In genomic region chr7:99132922-99133321, GRCh38 we compare ENCODE assay signal across 15 cellular contexts. TPM values are rescaled to one million over a fixed set of nuclear protein-coding genes. Genes with fewer than 3 reads are reported as not detected.
A peak's percentile ranks its signal among the peaks of the same experiment; 100 is the strongest.
DNase-seq lines count a peak whose midpoint lies in the region; ATAC-seq and TF ChIP-seq lines count a peak whose summit lies in the region.
"Had no signal": no experiment of that assay in that cellular context is flagged by ENCODE, and none has a peak within 500 bp of the region (broad histone marks: within the 10 kb centered on the region; RNA-seq: fewer than 3 reads in every experiment).

No MANE protein-coding gene starts in this region.

- H3K36me3 Mint-ChIP-seq in MCF 10A (ENCODE audit: insufficient read depth, unreplicated experiment): no peaks in the 10 kb centered on the region
- H3K36me3 Mint-ChIP-seq in endodermal cell (ENCODE audit: low read depth): peaks cover 3% of the 10 kb centered on the region
- no peaks in the 10 kb centered on the region for H3K36me3 Mint-ChIP-seq in activated naive CD4-positive, alpha-beta T cell treated with anti-CD3 and anti-CD28 coated beads, Interleukin-2, amount 50 U/mL, for 72 hours

- peak; percentile 47 for DNase-seq in MCF 10A (ENCODE audit: unreplicated experiment)
- DNase-seq in breast epithelium (ENCODE audit: low spot score in 2 of 2): no peak
- DNase-seq in choroid plexus epithelial cell (ENCODE audit: low read depth): peak; percentile 71
- DNase-seq in left lobe of liver (ENCODE audit: low spot score): no peak
- DNase-seq in endodermal cell: no peak
- DNase-seq in activated naive CD4-positive, alpha-beta T cell treated with anti-CD3 and anti-CD28 coated beads, Interleukin-2, amount 50 U/mL, for 72 hours (ENCODE audit: low spot score in 2 of 2): no peak
- DNase-seq in body of pancreas: no peak
- no peak for DNase-seq in NCI-H2107 treated with DMSO at 0.1 percent for 48 hours (lab: John Stamatoyannopoulos, UW; ENCODE audit: unreplicated experiment)
- DNase-seq: nephron progenitor cell, spleen, transverse colon had no signal

- H3K4me3 Mint-ChIP-seq in MCF 10A (ENCODE audit: unreplicated experiment) (peak overlapping the region; percentile 10), endodermal cell (no peak overlapping the region)
- H3K4me3 Mint-ChIP-seq: activated T-helper 1 cell treated with anti-CD3 and anti-CD28 coated beads, Interleukin-12 subunit alpha, Interleukin-12 subunit beta, Interleukin-2, Interleukin-4 antibody, amounts not matched to agents 30 ng/mL and 10 ng/mL and 1 ng/mL, durations not matched to agents 14 hours and 24 hours and 36 hours; CD14-positive monocyte; nephron progenitor cell had no signal

- ATAC-seq in left lobe of liver: peak; percentile 17
- no peak for ATAC-seq in activated naive CD4-positive, alpha-beta T cell treated with anti-CD3 and anti-CD28 coated beads, Interleukin-2, amount 50 U/mL, for 72 hours
- ATAC-seq in body of pancreas: no peak

- H3K27me3 Mint-ChIP-seq in MCF 10A (ENCODE audit: insufficient read depth, unreplicated experiment) (no peaks in the 10 kb centered on the region), endodermal cell (ENCODE audit: insufficient read depth) (no peaks in the 10 kb centered on the region)

- H3K36me3 ChIP-seq in breast epithelium: no peaks in the 10 kb centered on the region
- H3K36me3 ChIP-seq in endodermal cell (ENCODE audit: control insufficient read depth, insufficient read depth, low read length): no peaks in the 10 kb centered on the region
- H3K36me3 ChIP-seq in body of pancreas (replicated peaks in 1 of 2; ENCODE audit: insufficient read depth in 1 of 2, low read depth in 2 of 2): no peaks in the 10 kb centered on the region
- H3K36me3 ChIP-seq: prostate gland, spleen, transverse colon had no signal

- H3K27ac Mint-ChIP-seq in MCF 10A (ENCODE audit: low read depth, unreplicated experiment): peak overlapping the region; percentile 73
- no peak overlapping the region for H3K27ac Mint-ChIP-seq in endodermal cell
- H3K27ac Mint-ChIP-seq in activated naive CD4-positive, alpha-beta T cell treated with anti-CD3 and anti-CD28 coated beads, Interleukin-2, amount 50 U/mL, for 72 hours: no peak overlapping the region
- H3K27ac Mint-ChIP-seq: activated T-helper 1 cell treated with anti-CD3 and anti-CD28 coated beads, Interleukin-12 subunit alpha, Interleukin-12 subunit beta, Interleukin-2, Interleukin-4 antibody, amounts not matched to agents 30 ng/mL and 10 ng/mL and 1 ng/mL, durations not matched to agents 14 hours and 24 hours and 36 hours; nephron progenitor cell had no signal

- H3K27me3 ChIP-seq in breast epithelium (no peaks in the 10 kb centered on the region), endodermal cell (ENCODE audit: control insufficient read depth, insufficient read depth, low read length, poor library complexity, severe bottlenecking) (no peaks in the 10 kb centered on the region), body of pancreas (no peaks in the 10 kb centered on the region)
- H3K27me3 ChIP-seq: spleen, transverse colon had no signal

- H3K4me1 Mint-ChIP-seq in MCF 10A (ENCODE audit: insufficient read depth, unreplicated experiment) (peaks cover 59% of the 10 kb centered on the region), endodermal cell (peaks cover 30% of the 10 kb centered on the region)

- H3K4me1 ChIP-seq in breast epithelium: peaks cover 0 to 6% of the 10 kb centered on the region in 2 donors
- H3K4me1 ChIP-seq in endodermal cell (ENCODE audit: control insufficient read depth, insufficient read depth, low read length): peaks cover 12% of the 10 kb centered on the region
- peaks cover 79% of the 10 kb centered on the region for H3K4me1 ChIP-seq in body of pancreas

- intact Hi-C loops in MCF 10A (cut with micrococcal nuclease): no loop called here
- intact Hi-C loops in breast epithelium (cut with DNase I; ENCODE audit: low total_unique reads): no loop called here
- intact Hi-C loops in body of pancreas (cut with DNase I): loop anchor here (10.0 kb wide), 3 partner anchors 48 to 182 kb away; no protein-coding TSS in a partner anchor

- 92 to 93% methylated on average over 3 to 6 of the region's 6 CpGs for WGBS in endodermal cell (ENCODE audit: insufficient coverage in 1 of 2, insufficient read length in 1 of 2), 2 experiments
- 77 to 89% methylated on average over 6 of the region's 6 CpGs for WGBS in body of pancreas, 2 donors

- POLR2A ChIA-PET in MCF 10A (lab: Yijun Ruan, JAX): interaction anchor here (0.8 to 1.3 kb wide), 3 partner anchors 12 to 54 kb away, joined by 3 to 6 read pairs (median 4); partner anchors contain the start of gene SMURF1

- no peak for TF ChIP-seq POLR2A in breast epithelium (IDR thresholded peaks at IDR 0.05)
- no peak for TF ChIP-seq POLR2A in body of pancreas (IDR thresholded peaks at IDR 0.05)

- CTCF ChIA-PET in MCF 10A (lab: Yijun Ruan, JAX): no interaction called here

- no peaks in the 10 kb centered on the region for H3K9me3 Mint-ChIP-seq in MCF 10A (ENCODE audit: unreplicated experiment)
- H3K9me3 Mint-ChIP-seq in endodermal cell: no peaks in the 10 kb centered on the region
- H3K9me3 Mint-ChIP-seq in activated naive CD4-positive, alpha-beta T cell treated with anti-CD3 and anti-CD28 coated beads, Interleukin-2, amount 50 U/mL, for 72 hours: peaks cover 0 to 6% of the 10 kb centered on the region in 2 donors
- H3K9me3 Mint-ChIP-seq: activated T-helper 1 cell treated with anti-CD3 and anti-CD28 coated beads, Interleukin-12 subunit alpha, Interleukin-12 subunit beta, Interleukin-2, Interleukin-4 antibody, amounts not matched to agents 30 ng/mL and 10 ng/mL and 1 ng/mL, durations not matched to agents 14 hours and 24 hours and 36 hours; CD14-positive monocyte had no signal

- no TSS peak for BruUV-seq in MCF 10A (replicated peaks; lab: Mats Ljungman, UMichigan)

- H3K9ac ChIP-seq in endodermal cell (ENCODE audit: extremely low read depth, low read length, poor library complexity, severe bottlenecking): no peak overlapping the region

- no peak overlapping the region for H3K27ac ChIP-seq in breast epithelium
- H3K27ac ChIP-seq in endodermal cell (ENCODE audit: low read depth, low read length): no peak overlapping the region
- no peak overlapping the region for H3K27ac ChIP-seq in body of pancreas
- H3K27ac ChIP-seq: HL-60, spleen, transverse colon had no signal

- TF ChIP-seq CTCF in MCF 10A (IDR thresholded peaks at IDR 0.05; ENCODE audit: unreplicated experiment): no peak
- TF ChIP-seq CTCF in breast epithelium (IDR thresholded peaks at IDR 0.05): no peak
- TF ChIP-seq CTCF in choroid plexus epithelial cell (conservative IDR thresholded peaks at IDR 0.05; ENCODE audit: low read depth, low read length): no peak
- no peak for TF ChIP-seq CTCF in endodermal cell (conservative IDR thresholded peaks at IDR 0.05)
- TF ChIP-seq CTCF in body of pancreas (IDR thresholded peaks at IDR 0.05): no peak

- H3K4me3 ChIP-seq in breast epithelium (no peak overlapping the region), choroid plexus epithelial cell (ENCODE audit: low read depth, low read length) (no peak overlapping the region), endodermal cell (ENCODE audit: low read length) (no peak overlapping the region), body of pancreas (no peak overlapping the region)
- H3K4me3 ChIP-seq: prostate gland, spleen, transverse colon had no signal

- H3K9me3 ChIP-seq in breast epithelium (no peaks in the 10 kb centered on the region), endodermal cell (ENCODE audit: control insufficient read depth, low read length) (no peaks in the 10 kb centered on the region), body of pancreas (no peaks in the 10 kb centered on the region)
- H3K9me3 ChIP-seq: prostate gland, spleen, transverse colon had no signal

RNA-seq across cellular contexts. Expression of gene SMURF1, which starts 11.0 kb away (rescaled TPM):
- total RNA-seq in MCF 10A (2022) (19.9 and 20.3 TPM in 2 replicates), breast epithelium (10 to 100 TPM; 20.2 to 28.7 (median 25.9) TPM), left lobe of liver (13.5 TPM), endodermal cell (10 to 100 TPM; 31.6 to 38.1 TPM), body of pancreas (10 to 100 TPM; 16.9 to 31.3 TPM)
- 17.8 TPM for polyA plus RNA-seq in endodermal cell (2013, experiment 1 of 2)
- 18.9 TPM for polyA plus RNA-seq in endodermal cell (2013, experiment 2 of 2)
- total RNA-seq in activated naive CD4-positive, alpha-beta T cell treated with anti-CD3 and anti-CD28 coated beads, Interleukin-2, amount 50 U/mL, for 72 hours: 10 to 100 TPM; 13.5 to 19.6 TPM

Comparison
In these comparisons a context has a peak if more than half of its experiments do, and no peak if none do; other contexts are left out.
1. DNase-seq: peak in MCF 10A (single experiment) and choroid plexus epithelial cell (single experiment); none in breast epithelium (0 of 2), left lobe of liver (single experiment), endodermal cell (single experiment), activated naive CD4-positive, alpha-beta T cell treated with anti-CD3 and anti-CD28 coated beads, Interleukin-2, amount 50 U/mL, for 72 hours (0 of 2), body of pancreas (0 of 4) and NCI-H2107 treated with DMSO at 0.1 percent for 48 hours (single experiment).